ENCODE assay signal across 24 cellular contexts in genomic region chr1:61448017-61448383, GRCh38.
DNase-seq lines count a peak whose midpoint lies in the region; TF ChIP-seq lines count a peak whose summit lies in the region.
"Had no signal": no experiment of that assay in that cellular context is flagged by ENCODE, and none has a peak within 500 bp of the region (broad histone marks: within the 10 kb centered on the region; RNA-seq: fewer than 3 reads in every experiment).

No MANE protein-coding gene starts in this region.

- TF ChIP-seq CTCF in mesothelial cell of epicardium (IDR thresholded peaks at IDR 0.05; ENCODE audit: unreplicated experiment) (no peak), suprapubic skin (IDR thresholded peaks at IDR 0.05) (no peak), PC-9 (conservative IDR thresholded peaks at IDR 0.05) (no peak)

- H3K4me1 Mint-ChIP-seq in mesothelial cell of epicardium: peaks cover 100% of the 10 kb centered on the region

- no peak for TF ChIP-seq EP300 in suprapubic skin (IDR thresholded peaks at IDR 0.05)

- peak overlapping the region; percentile 79 for H3K27ac ChIP-seq in suprapubic skin
- no peak overlapping the region for H3K27ac ChIP-seq in PC-9
- H3K27ac ChIP-seq: VCaP had no signal

- H3K4me2 ChIP-seq in PC-9: no peak overlapping the region
- H3K4me2 ChIP-seq: A549 had no signal

- intact Hi-C loops in PC-9 (cut with micrococcal nuclease; ENCODE audit: unreplicated experiment): no loop called here
- intact Hi-C loops in posterior cingulate gyrus (cut with DNase I): no loop called here

- no peaks in the 10 kb centered on the region for H3K9me2 ChIP-seq in PC-9 (ENCODE audit: insufficient read depth)

- H3F3A ChIP-seq in PC-9 (ENCODE audit: insufficient read depth, low read depth): no peaks in the 10 kb centered on the region

- H3K9ac ChIP-seq in adipocyte (ENCODE audit: low read length): peak overlapping the region; percentile 72

- H3K36me3 ChIP-seq in adipocyte (ENCODE audit: control insufficient read depth, insufficient read depth, low read length, severe bottlenecking) (no peaks in the 10 kb centered on the region), suprapubic skin (no peaks in the 10 kb centered on the region), PC-9 (ENCODE audit: low read depth) (no peaks in the 10 kb centered on the region)

- H3K4me1 ChIP-seq in adipocyte (ENCODE audit: control insufficient read depth, insufficient read depth, low read length) (peaks cover 94% of the 10 kb centered on the region), suprapubic skin (peaks cover 68% of the 10 kb centered on the region), PC-9 (replicated peaks; ENCODE audit: insufficient read depth) (peaks cover 13% of the 10 kb centered on the region)

- no TSS peak for BruUV-seq in PC-9 (replicated peaks; lab: Mats Ljungman, UMichigan)

- H3K36me3 Mint-ChIP-seq in mesothelial cell of epicardium: no peaks in the 10 kb centered on the region
- H3K36me3 Mint-ChIP-seq: activated naive CD8-positive, alpha-beta T cell treated with anti-CD3 and anti-CD28 coated beads, Interleukin-2, amount 10 ng/mL, durations not matched to agents 7 days and 5 days; CD4-positive, alpha-beta memory T cell; memory B cell had no signal

- H3K4me3 Mint-ChIP-seq in mesothelial cell of epicardium: no peak overlapping the region
- H3K4me3 Mint-ChIP-seq: activated CD4-positive, alpha-beta T cell treated with anti-CD3 and anti-CD28 coated beads, Interleukin-2, amount 10 ng/mL, durations not matched to agents 24 days and 14 days; activated naive CD8-positive, alpha-beta T cell treated with anti-CD3 and anti-CD28 coated beads, Interleukin-2, amount 10 ng/mL, durations not matched to agents 7 days and 5 days; CD4-positive, alpha-beta memory T cell; memory B cell had no signal

- no peaks in the 10 kb centered on the region for H3K9me3 ChIP-seq in adipocyte (ENCODE audit: control insufficient read depth, low read length)
- H3K9me3 ChIP-seq in suprapubic skin: no peaks in the 10 kb centered on the region
- H3K9me3 ChIP-seq in PC-9 (ENCODE audit: insufficient read depth, low read depth): no peaks in the 10 kb centered on the region
- H3K9me3 ChIP-seq: A549 had no signal

- no peaks in the 10 kb centered on the region for H3K27me3 Mint-ChIP-seq in mesothelial cell of epicardium (ENCODE audit: low read depth)
- H3K27me3 Mint-ChIP-seq: activated naive CD8-positive, alpha-beta T cell treated with anti-CD3 and anti-CD28 coated beads, Interleukin-2, amount 10 ng/mL, durations not matched to agents 7 days and 5 days; CD4-positive, alpha-beta memory T cell had no signal

- H3K79me2 ChIP-seq in PC-9 (ENCODE audit: low read depth): no peaks in the 10 kb centered on the region

- no peaks in the 10 kb centered on the region for H4K20me1 ChIP-seq in PC-9 (ENCODE audit: insufficient read depth)

- no peak overlapping the region for H2AFZ ChIP-seq in PC-9

- H3K27me3 ChIP-seq in adipocyte (replicated peaks; ENCODE audit: control insufficient read depth, insufficient read depth, low read length) (no peaks in the 10 kb centered on the region), suprapubic skin (no peaks in the 10 kb centered on the region), PC-9 (ENCODE audit: insufficient read depth, low read depth) (no peaks in the 10 kb centered on the region)

- H3K4me3 ChIP-seq in adipocyte (ENCODE audit: low read length) (peak overlapping the region; percentile 60), suprapubic skin (no peak overlapping the region), PC-9 (no peak overlapping the region)
- H3K4me3 ChIP-seq: A549 had no signal

- 63% methylated on average over 5 of the region's 5 CpGs for WGBS in suprapubic skin

- CTCF ChIA-PET in PC-9 (lab: Charles Lee): interaction anchor here (0.6 kb wide), 1 partner anchor 141 kb away, joined by 3 read pairs; no protein-coding TSS in a partner anchor

- DNase-seq in adipocyte (ENCODE audit: low read depth): no peak
- peak; percentile 47 for DNase-seq in fibroblast of the conjunctiva (ENCODE audit: low read depth)
- DNase-seq in mesothelial cell of epicardium (ENCODE audit: low spot score in 2 of 2, unreplicated experiment in 2 of 2): no peak
- no peak for DNase-seq in suprapubic skin (ENCODE audit: low spot score in 2 of 2)
- DNase-seq in SKM-1 treated with dmso at 0.1 percent for 144 hours (lab: John Stamatoyannopoulos, UW; ENCODE audit: unreplicated experiment): no peak
- no peak for DNase-seq in NCI-H1105 treated with DMSO at 0.1 percent for 48 hours (lab: John Stamatoyannopoulos, UW)
- DNase-seq in PC-9: no peak
- DNase-seq in posterior cingulate gyrus: no peak
- DNase-seq: activated CD4-positive, alpha-beta T cell treated with anti-CD3 and anti-CD28 coated beads, Interleukin-2, amount 10 ng/mL, durations not matched to agents 24 days and 14 days; activated gamma-delta T cell; activated naive CD8-positive, alpha-beta T cell treated with anti-CD3 and anti-CD28 coated beads, Interleukin-2, amount 10 ng/mL, durations not matched to agents 7 days and 5 days; activated T-cell treated with anti-CD3 and anti-CD28 coated beads, Interleukin-2, amount 50 U/mL, for 1 hour; CD4-positive, alpha-beta memory T cell; EL; left cardiac atrium; MM.1S; NCI-H1436 treated with DMSO at 0.1 percent for 48 hours; NCI-H446 treated with DMSO at 0.1 percent for 48 hours; occipital lobe; stimulated activated CD4-positive, alpha-beta T cell treated with anti-CD3 and anti-CD28 coated beads, Interleukin-2, amount 100 ng/mL, for 24 hours; substantia nigra had no signal

- no peak for TF ChIP-seq POLR2A in suprapubic skin (IDR thresholded peaks at IDR 0.05)

- H3K27ac Mint-ChIP-seq in mesothelial cell of epicardium: peak overlapping the region; percentile 97
- H3K27ac Mint-ChIP-seq: activated CD4-positive, alpha-beta T cell treated with anti-CD3 and anti-CD28 coated beads, Interleukin-2, amount 10 ng/mL, durations not matched to agents 24 days and 14 days; activated naive CD8-positive, alpha-beta T cell treated with anti-CD3 and anti-CD28 coated beads, Interleukin-2, amount 10 ng/mL, durations not matched to agents 7 days and 5 days; CD4-positive, alpha-beta memory T cell; memory B cell had no signal

- POLR2A ChIA-PET in PC-9 (lab: Charles Lee; ENCODE audit: unreplicated experiment): no interaction called here

- H3K9me3 Mint-ChIP-seq in mesothelial cell of epicardium: no peaks in the 10 kb centered on the region
- H3K9me3 Mint-ChIP-seq: activated CD4-positive, alpha-beta T cell treated with anti-CD3 and anti-CD28 coated beads, Interleukin-2, amount 10 ng/mL, durations not matched to agents 24 days and 14 days; activated naive CD8-positive, alpha-beta T cell treated with anti-CD3 and anti-CD28 coated beads, Interleukin-2, amount 10 ng/mL, durations not matched to agents 7 days and 5 days; CD4-positive, alpha-beta memory T cell; memory B cell had no signal
